ENCODE assay signal across 8 cellular contexts in genomic region chr12:27780612-27781408, GRCh38. TPM values are rescaled to one million over a fixed set of nuclear protein-coding genes. Genes with fewer than 3 reads are reported as not detected.
DNase-seq lines count a peak whose midpoint lies in the region; ATAC-seq and TF ChIP-seq lines count a peak whose summit lies in the region.

No MANE protein-coding gene starts in this region.

- peaks cover 0 to 8% (median 0%) of the 10 kb centered on the region in 9 donors for H3K36me3 ChIP-seq in heart right ventricle

- DNase-seq in ACHN, result peak; percentile 24
- DNase-seq in NCI-H2196 treated with DMSO at 0.1 percent for 48 hours (lab: John Stamatoyannopoulos, UW; ENCODE audit: unreplicated experiment), result peak; percentile 78
- DNase-seq in activated naive CD4-positive, alpha-beta T cell treated with Interleukin-2 at 50 U/mL for 16 hours, result peak; percentile 35
- DNase-seq in heart right ventricle, result peak in 1 of 2 donors; percentile 21
- DNase-seq in pulmonary artery endothelial cell (ENCODE audit: low read depth, low spot score), result peak; percentile 48
- DNase-seq in COR-L47 (lab: John Stamatoyannopoulos, UW), result no peak

- TF ChIP-seq CTCF in heart right ventricle (IDR thresholded peaks at IDR 0.05), result no peak

- no peaks in the 10 kb centered on the region for H3K27me3 ChIP-seq in heart right ventricle

- ATAC-seq in GM18517 (IDR thresholded peaks at IDR 0.05; ENCODE audit: unreplicated experiment) (peak; percentile 36), HG02981 (IDR thresholded peaks at IDR 0.05; ENCODE audit: unreplicated experiment) (peak; percentile 27), heart right ventricle (peak in 7 of 8 donors; percentile 2 to 58 (median 20))

- peak overlapping the region; percentile 72 to 95 (median 83) for H3K4me3 ChIP-seq in heart right ventricle

- H3K4me1 ChIP-seq in heart right ventricle, result peaks cover 0 to 39% (median 28%) of the 10 kb centered on the region in 9 donors

- H3K27ac ChIP-seq in heart right ventricle, result peak overlapping the region; percentile 70 to 94 (median 89)

- WGBS in heart right ventricle, 2 donors, result 5 to 9% methylated on average over 27 of the region's 27 CpGs

- intact Hi-C loops in heart right ventricle (cut with DNase I), result no loop called here

- in situ Hi-C loops in ACHN (cut with HindIII; ENCODE audit: low pct_ligation_motif_present, low pct_unique_long_range_greater_than_20kb, low sequenced_read_pairs), result no loop called here

- H3K9me3 ChIP-seq in heart right ventricle, result no peaks in the 10 kb centered on the region

RNA-seq across cellular contexts. Expression of gene MANSC4, which starts 0.8 kb away (rescaled TPM):
- total RNA-seq in heart right ventricle, result not detected
- not detected for polyA plus RNA-seq in heart right ventricle
- not detected in 2 replicates for total RNA-seq in pulmonary artery endothelial cell

RNA-seq across cellular contexts. Expression of gene KLHL42, which starts 0.8 kb away (rescaled TPM):
- total RNA-seq in heart right ventricle (10 to 100 TPM in 1 of 10 donors, 1 to 10 TPM in 9; 4.6 to 10.9 (median 6.7) TPM), pulmonary artery endothelial cell (28.0 and 39.0 TPM in 2 replicates)
- 1 to 10 TPM; 4.0 to 6.3 TPM for polyA plus RNA-seq in heart right ventricle
